In the genomic region with DNA sequence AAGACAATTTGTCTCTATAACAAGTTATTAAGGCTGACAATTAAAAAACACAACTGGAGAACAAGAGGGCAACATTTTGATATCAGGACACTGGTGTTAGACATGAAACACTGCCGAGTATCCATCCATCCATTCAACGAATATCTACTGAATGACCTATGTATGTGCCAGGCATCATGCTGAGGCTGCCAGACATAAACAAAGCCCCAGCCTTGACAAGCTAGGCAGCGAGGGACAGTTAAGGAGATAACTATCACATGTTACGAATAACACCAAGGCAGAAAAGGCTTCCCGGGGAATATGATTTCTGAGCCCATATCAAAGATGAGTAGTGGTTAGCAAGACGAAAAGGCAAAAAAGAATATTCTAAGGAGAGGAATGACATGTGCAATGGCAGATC, we compare ENCODE assay signal across 17 cellular contexts. TPM values are rescaled to one million over a fixed set of nuclear protein-coding genes. Genes with fewer than 3 reads are reported as not detected.
DNase-seq lines count a peak whose midpoint lies in the region; ATAC-seq and TF ChIP-seq lines count a peak whose summit lies in the region.
"Had no signal": no experiment of that assay in that cellular context is flagged by ENCODE, and none has a peak within 500 bp of the region (broad histone marks: within the 10 kb centered on the region; RNA-seq: fewer than 3 reads in every experiment).

No MANE protein-coding gene starts in this region.

- H3K4me1 Mint-ChIP-seq in endodermal cell, result no peaks in the 10 kb centered on the region
- no peaks in the 10 kb centered on the region for H3K4me1 Mint-ChIP-seq in nephron progenitor cell
- H3K4me1 Mint-ChIP-seq: B cell, H9 had no signal

- no peak overlapping the region for H3K4ac ChIP-seq in IMR-90 (ENCODE audit: low read depth, low read length)

- peak overlapping the region; percentile 46; the same call in 1 of the 2 replicates for H2AK5ac ChIP-seq in IMR-90 (ENCODE audit: low read depth, low read length)

- no peak for TF ChIP-seq RAD21 in IMR-90 (IDR thresholded peaks at IDR 0.05; ENCODE audit: low read length)

- DNase-seq in IMR-90 (no peak), endodermal cell (peak; percentile 74), nephron progenitor cell (no peak), 8988T (no peak), lower lobe of right lung (no peak)
- DNase-seq: Caco-2; CD4-positive, CD25-positive, alpha-beta regulatory T cell; CD8-positive, alpha-beta T cell; DMS153; DND-41; GM23248; H9 had no signal

- H2BK120ac ChIP-seq in IMR-90 (ENCODE audit: low read depth, low read length), result no peak overlapping the region

- TF ChIP-seq CTCF in IMR-90 (conservative IDR thresholded peaks at IDR 0.05; ENCODE audit: low read depth, low read length) (no peak), endodermal cell (conservative IDR thresholded peaks at IDR 0.05) (no peak), nephron progenitor cell (IDR thresholded peaks at IDR 0.05) (no peak), lower lobe of right lung (IDR thresholded peaks at IDR 0.05) (no peak)

- H3K27ac Mint-ChIP-seq in endodermal cell, result no peak overlapping the region
- peak overlapping the region; percentile 14 for H3K27ac Mint-ChIP-seq in nephron progenitor cell
- H3K27ac Mint-ChIP-seq: B cell; CD4-positive, CD25-positive, alpha-beta regulatory T cell; CD8-positive, alpha-beta T cell; H9 had no signal

- H3K36me3 ChIP-seq in IMR-90 (ENCODE audit: control insufficient read depth, insufficient read depth, low read length) (peaks cover 24% of the 10 kb centered on the region), endodermal cell (ENCODE audit: control insufficient read depth, insufficient read depth, low read length) (peaks cover 91% of the 10 kb centered on the region), lower lobe of right lung (peaks cover 96% of the 10 kb centered on the region)
- H3K36me3 ChIP-seq: BLaER1 had no signal

- H3K4me3 ChIP-seq in IMR-90 (ENCODE audit: insufficient read depth, low read depth, low read length) (no peak overlapping the region), endodermal cell (ENCODE audit: low read length) (no peak overlapping the region), lower lobe of right lung (no peak overlapping the region)
- H3K4me3 ChIP-seq: BLaER1, GM23248 had no signal

- H3K14ac ChIP-seq in IMR-90 (replicated peaks; ENCODE audit: low read depth, low read length), result no peak overlapping the region

- 0 out of 2 replicates have a peak overlapping the region, but pooled peaks have one; percentile 51 for H3K23ac ChIP-seq in IMR-90 (ENCODE audit: low read depth, low read length)

- no peaks in the 10 kb centered on the region for H3K27me3 ChIP-seq in IMR-90 (ENCODE audit: control insufficient read depth, insufficient read depth, low read length)
- no peaks in the 10 kb centered on the region for H3K27me3 ChIP-seq in endodermal cell (ENCODE audit: control insufficient read depth, insufficient read depth, low read length, poor library complexity, severe bottlenecking)
- no peaks in the 10 kb centered on the region for H3K27me3 ChIP-seq in lower lobe of right lung (ENCODE audit: low read depth)
- H3K27me3 ChIP-seq: BLaER1 had no signal

- CTCF ChIA-PET in IMR-90 (lab: Yijun Ruan, JAX), result interaction anchor here (0.6 to 0.8 kb wide), 2 partner anchors 25 to 332 kb away, joined by 3 read pairs; no protein-coding TSS in a partner anchor

- H2BK15ac ChIP-seq in IMR-90 (ENCODE audit: low read depth, low read length), result 0 out of 3 replicates have a peak overlapping the region, but pooled peaks have one; percentile 30

- H2AFZ ChIP-seq in IMR-90 (replicated peaks; ENCODE audit: low read length, poor library complexity), result no peak overlapping the region
- H2AFZ ChIP-seq: GM23248 had no signal

- POLR2A ChIA-PET in IMR-90 (lab: Charles Lee; ENCODE audit: unreplicated experiment), result no interaction called here

- in situ Hi-C loops in IMR-90 (cut with MboI; ENCODE audit: low sequenced_read_pairs), result no loop called here

- no TSS peak for BruUV-seq in IMR-90 (replicated peaks; lab: Mats Ljungman, UMichigan)

- no peak for TF ChIP-seq POLR2A in IMR-90 (IDR thresholded peaks at IDR 0.05; ENCODE audit: low read depth, low read length)

- ATAC-seq in IMR-90 (ENCODE audit: low read depth), result no peak
- ATAC-seq in HG02885 (IDR thresholded peaks at IDR 0.05; ENCODE audit: poor library complexity, unreplicated experiment), result no peak
- no peak for ATAC-seq in lower lobe of right lung
- ATAC-seq: CD8-positive, alpha-beta T cell; HCT116 had no signal

- H2BK5ac ChIP-seq in IMR-90 (ENCODE audit: low read depth, low read length, poor library complexity, severe bottlenecking), result peak overlapping the region; percentile 0

- peaks cover 12 to 26% of the 10 kb centered on the region in 2 experiments for H3K79me1 ChIP-seq in IMR-90 (ENCODE audit: low read depth in 1 of 2, low read length in 2 of 2)

- H3K9ac ChIP-seq in IMR-90 (ENCODE audit: low read depth, low read length) (no peak overlapping the region), endodermal cell (ENCODE audit: extremely low read depth, low read length, poor library complexity, severe bottlenecking) (no peak overlapping the region)
- H3K9ac ChIP-seq: BLaER1, GM23248 had no signal

- H3K9me1 ChIP-seq in IMR-90 (ENCODE audit: insufficient read depth, low read length), result peaks cover 9% of the 10 kb centered on the region

- no peak overlapping the region for H3K4me2 ChIP-seq in IMR-90 (ENCODE audit: low read depth, low read length)
- H3K4me2 ChIP-seq: BLaER1 had no signal

- H3K18ac ChIP-seq in IMR-90 (ENCODE audit: low read depth, low read length), result no peak overlapping the region; the same call in 1 of the 2 replicates

- no peak overlapping the region for H2AK9ac ChIP-seq in IMR-90 (replicated peaks; ENCODE audit: low read depth, low read length, poor library complexity)

- H4K8ac ChIP-seq in IMR-90 (ENCODE audit: low read depth in 2 of 2, low read length in 2 of 2), result no peak overlapping the region

- no peak overlapping the region for H4K91ac ChIP-seq in IMR-90 (ENCODE audit: insufficient read depth, low read depth, low read length)

- H3K4me3 Mint-ChIP-seq in endodermal cell, result no peak overlapping the region
- no peak overlapping the region for H3K4me3 Mint-ChIP-seq in nephron progenitor cell
- H3K4me3 Mint-ChIP-seq: B cell; CD4-positive, CD25-positive, alpha-beta regulatory T cell; CD8-positive, alpha-beta T cell; H9 had no signal

- H3K56ac ChIP-seq in IMR-90 (ENCODE audit: extremely low read depth, insufficient read depth, low read length), result no peak overlapping the region

- 80% methylated on average over 1 of the region's 6 CpGs; no CpG with 5 or more reads in 1 of the 2 experiments for WGBS in IMR-90 (ENCODE audit: extremely low coverage in 2 of 2, insufficient read length in 1 of 2), 2 experiments
- 88 to 93% methylated on average over 5 to 6 of the region's 6 CpGs for WGBS in endodermal cell (ENCODE audit: insufficient coverage in 1 of 2, insufficient read length in 1 of 2), 2 experiments

- H3K9me3 Mint-ChIP-seq in endodermal cell (peaks cover 3% of the 10 kb centered on the region), nephron progenitor cell (no peaks in the 10 kb centered on the region)
- H3K9me3 Mint-ChIP-seq: CD4-positive, CD25-positive, alpha-beta regulatory T cell; CD8-positive, alpha-beta T cell; H9 had no signal

- H3K27me3 Mint-ChIP-seq in endodermal cell (ENCODE audit: insufficient read depth) (no peaks in the 10 kb centered on the region), nephron progenitor cell (ENCODE audit: low read depth, poor library complexity) (peaks cover 5% of the 10 kb centered on the region)
- H3K27me3 Mint-ChIP-seq: B cell; CD4-positive, CD25-positive, alpha-beta regulatory T cell had no signal

- H3K27ac ChIP-seq in IMR-90 (ENCODE audit: insufficient read depth, low read length) (no peak overlapping the region), endodermal cell (ENCODE audit: low read depth, low read length) (no peak overlapping the region), lower lobe of right lung (no peak overlapping the region)
- H3K27ac ChIP-seq: BLaER1, C4-2B, GM23248 had no signal

- H4K5ac ChIP-seq in IMR-90 (ENCODE audit: low read depth, low read length), result no peak overlapping the region

- intact Hi-C loops in IMR-90 (cut with micrococcal nuclease) (no loop called here), lower lobe of right lung (cut with DNase I) (no loop called here)

- no peaks in the 10 kb centered on the region; the same call in 1 of the 2 replicates for H4K20me1 ChIP-seq in IMR-90 (ENCODE audit: insufficient read depth, low read length)
- H4K20me1 ChIP-seq: BLaER1 had no signal

- H3K36me3 Mint-ChIP-seq in endodermal cell (ENCODE audit: low read depth) (peaks cover 70% of the 10 kb centered on the region), nephron progenitor cell (ENCODE audit: low read depth) (peaks cover 83% of the 10 kb centered on the region)

- H3K9me3 ChIP-seq in IMR-90 (ENCODE audit: control insufficient read depth, insufficient read depth, low read length), result no peaks in the 10 kb centered on the region
- peaks cover 10% of the 10 kb centered on the region for H3K9me3 ChIP-seq in endodermal cell (ENCODE audit: control insufficient read depth, low read length)
- no peaks in the 10 kb centered on the region for H3K9me3 ChIP-seq in lower lobe of right lung
- H3K9me3 ChIP-seq: BLaER1, Caco-2 had no signal

- H3K4me1 ChIP-seq in IMR-90 (ENCODE audit: control insufficient read depth, insufficient read depth, low read length) (peaks cover 7% of the 10 kb centered on the region), endodermal cell (ENCODE audit: control insufficient read depth, insufficient read depth, low read length) (peaks cover 4% of the 10 kb centered on the region), lower lobe of right lung (no peaks in the 10 kb centered on the region)
- H3K4me1 ChIP-seq: BLaER1, Caco-2 had no signal

- no peak overlapping the region for H2BK20ac ChIP-seq in IMR-90 (ENCODE audit: low read depth, low read length)

- dilution Hi-C loops in IMR-90 (cut with HindIII; ENCODE audit: low sequenced_read_pairs, unreplicated experiment), result loop anchor here (25.0 kb wide), 1 partner anchor 129 kb away; no protein-coding TSS in a partner anchor

TF ChIP-seq in IMR-90, 13 proteins besides CTCF, POLR2A, EP300 and RAD21 (continues in another document):
- no peak for TF ChIP-seq FOS (IDR thresholded peaks at IDR 0.05; ENCODE audit: low read depth, low read length)
- TF ChIP-seq CHD1 (IDR thresholded peaks at IDR 0.05; ENCODE audit: low read depth, low read length), result no peak
- no peak for TF ChIP-seq NFE2L2 (IDR thresholded peaks at IDR 0.05; ENCODE audit: low read depth, low read length)
- no peak for TF ChIP-seq MAZ (IDR thresholded peaks at IDR 0.05; ENCODE audit: borderline replicate concordance, low read depth, low read length)
- TF ChIP-seq SMC3 (IDR thresholded peaks at IDR 0.05; ENCODE audit: low read depth, low read length), result no peak
- TF ChIP-seq RCOR1 (IDR thresholded peaks at IDR 0.05; ENCODE audit: insufficient replicate concordance, low read length), result no peak

RNA-seq across cellular contexts. Expression of a gene that starts 12.1 kb away (rescaled TPM):
- total RNA-seq in IMR-90 (2012; rRNA removed), result 25.6 and 27.6 TPM in 2 replicates
- polyA plus RNA-seq in IMR-90 (2012; rRNA removed), result 16.7 and 20.2 TPM in 2 replicates
- polyA plus RNA-seq in IMR-90 (2012; cell fraction: cytosol; rRNA removed), result 6.2 and 14.9 TPM in 2 replicates
- polyA plus RNA-seq in IMR-90 (2012; cell fraction: nucleus; rRNA removed; ENCODE audit: low replicate concordance), result 38.1 and 58.8 TPM in 2 replicates
- total RNA-seq in endodermal cell, result 10 to 100 TPM; 25.5 to 27.6 TPM
- polyA plus RNA-seq in endodermal cell (2013, experiment 1 of 2), result 27.8 TPM
- polyA plus RNA-seq in endodermal cell (2013, experiment 2 of 2), result 23.5 TPM
- total RNA-seq in lower lobe of right lung, result 28.2 TPM
